ENCODE assay signal across 8 cellular contexts in genomic region chr12:123085730-123086487, GRCh38.
DNase-seq lines count a peak whose midpoint lies in the region; ATAC-seq and TF ChIP-seq lines count a peak whose summit lies in the region.

No MANE protein-coding gene starts in this region.

- H4K5ac ChIP-seq in H9 (ENCODE audit: insufficient read length, low read depth, low read length) = no peak overlapping the region

- H2BK120ac ChIP-seq in H9 (ENCODE audit: low read depth, low read length, poor library complexity, severe bottlenecking) = no peak overlapping the region

- DNase-seq in AG20443 (ENCODE audit: low spot score) (peak; percentile 34), SW480 (ENCODE audit: low spot score) (peak; percentile 77), kidney epithelial cell (ENCODE audit: low read depth) (peak; percentile 47), H9 (no peak), retina (no peak)

- CTCF ChIA-PET in HEK293 (lab: Yijun Ruan, JAX) = no interaction called here

- H3K23ac ChIP-seq in H9 (ENCODE audit: insufficient read length, low read depth, low read length) = no peak overlapping the region

- H3K23me2 ChIP-seq in H9 (ENCODE audit: insufficient read length, low read depth, low read length, poor library complexity, severe bottlenecking) = no peaks in the 10 kb centered on the region

- H3K4me2 ChIP-seq in H9 (ENCODE audit: insufficient read depth, insufficient read length, low read length) = no peak overlapping the region

- H3K36me3 ChIP-seq in HEK293 (ENCODE audit: control insufficient read depth in 2 of 2, insufficient read depth in 1 of 2, low read length in 2 of 2) (no peaks in the 10 kb centered on the region), kidney epithelial cell (ENCODE audit: control insufficient read depth, insufficient read depth, low read length) (no peaks in the 10 kb centered on the region)

- H2AFZ ChIP-seq in H9 (ENCODE audit: low read length) = no peak overlapping the region

- no peaks in the 10 kb centered on the region for H3K9me3 Mint-ChIP-seq in H9

- H2BK15ac ChIP-seq in H9 (ENCODE audit: low read depth, low read length) = no peak overlapping the region

- H3K27ac ChIP-seq in HEK293 (ENCODE audit: extremely low read depth, low read depth, low read length) (no peak overlapping the region), H9 (ENCODE audit: insufficient read length, low read depth, low read length) (no peak overlapping the region)

- no peaks in the 10 kb centered on the region for H3K36me3 Mint-ChIP-seq in H9 (ENCODE audit: insufficient read depth in 1 of 3, low read depth in 3 of 3)

- H3K27me3 Mint-ChIP-seq in H9 (ENCODE audit: low read depth) = peaks cover 4% of the 10 kb centered on the region; the same call in 1 of the 2 replicates

- no peak overlapping the region for H3K4me3 Mint-ChIP-seq in H9

- H4K20me1 ChIP-seq in H9 (ENCODE audit: control insufficient read depth, insufficient read depth, insufficient read length) = no peaks in the 10 kb centered on the region

- no peaks in the 10 kb centered on the region for H3K27me3 ChIP-seq in kidney epithelial cell (ENCODE audit: control insufficient read depth, insufficient read depth, low read length)
- no peaks in the 10 kb centered on the region for H3K27me3 ChIP-seq in H9 (ENCODE audit: insufficient read depth, low read length)

- 0 out of 7 replicates have a peak overlapping the region, but pooled peaks of 1 of the 3 experiments have one; percentile 1 for H3K27ac Mint-ChIP-seq in H9

- no peaks in the 10 kb centered on the region for H3K79me1 ChIP-seq in H9 (ENCODE audit: insufficient read depth, low read depth, low read length, poor library complexity, severe bottlenecking)

- no peak overlapping the region for H3K4me3 ChIP-seq in HEK293 (ENCODE audit: low read depth, low read length)
- no peak overlapping the region for H3K4me3 ChIP-seq in kidney epithelial cell (ENCODE audit: low read depth, low read length)

- no peak overlapping the region for H3K56ac ChIP-seq in H9 (ENCODE audit: insufficient read length, low read depth, low read length)

- no peak overlapping the region for H3K18ac ChIP-seq in H9 (ENCODE audit: insufficient read length, low read depth, low read length)

- no peak overlapping the region for H2AK5ac ChIP-seq in H9 (ENCODE audit: insufficient read length, low read length)

- H2BK12ac ChIP-seq in H9 (ENCODE audit: insufficient read length, low read depth, low read length) = no peak overlapping the region

- H3T11ph ChIP-seq in H9 (ENCODE audit: low read length) = no peak overlapping the region

- ATAC-seq in GM21423 (IDR thresholded peaks at IDR 0.05; ENCODE audit: unreplicated experiment) (no peak), GM21381 (IDR thresholded peaks at IDR 0.05; ENCODE audit: unreplicated experiment) (no peak)

- TF ChIP-seq CTCF in HEK293 (tag by site-specific recombination; IDR thresholded peaks at IDR 0.05) (no peak), kidney epithelial cell (IDR thresholded peaks at IDR 0.05; ENCODE audit: insufficient read depth, low read length, poor library complexity, severe bottlenecking) (peak; percentile 10), H9 (conservative IDR thresholded peaks at IDR 0.05) (no peak)

- H2BK20ac ChIP-seq in H9 (ENCODE audit: low read depth, low read length, poor library complexity, severe bottlenecking) = no peak overlapping the region

- H3K4ac ChIP-seq in H9 (ENCODE audit: low read depth, low read length) = no peak overlapping the region

- POLR2A ChIA-PET in HEK293 (lab: Yijun Ruan, JAX) = no interaction called here

- no peak overlapping the region for H3K14ac ChIP-seq in H9 (ENCODE audit: insufficient read depth, low read length)

- H2BK5ac ChIP-seq in H9 (ENCODE audit: insufficient read length, low read length) = no peak overlapping the region

- H3K9me3 ChIP-seq in HEK293 (ENCODE audit: control insufficient read depth, insufficient read depth, low read depth, low read length) (no peaks in the 10 kb centered on the region), H9 (ENCODE audit: control insufficient read depth, low read depth, low read length) (no peaks in the 10 kb centered on the region)

- no peaks in the 10 kb centered on the region for H3K4me1 ChIP-seq in HEK293 (ENCODE audit: control insufficient read depth, insufficient read depth, low read length)
- no peaks in the 10 kb centered on the region for H3K4me1 ChIP-seq in H9 (ENCODE audit: insufficient read depth, low read length)

- no peak overlapping the region for H4K8ac ChIP-seq in H9 (replicated peaks; ENCODE audit: insufficient read length, low read depth, low read length)

- no CpG with 5 or more reads among the region's 10 CpGs for WGBS in H9 (ENCODE audit: extremely low coverage, insufficient read length, low lambda C conversion rate)

- H4K91ac ChIP-seq in H9 (ENCODE audit: insufficient read length, low read depth, low read length) = no peak overlapping the region

- H3K4me1 Mint-ChIP-seq in H9 = peaks cover 0 to 6% of the 10 kb centered on the region in 2 experiments; a peak in 2 of 4 replicates

- no peak overlapping the region for H3K9ac ChIP-seq in H9 (ENCODE audit: extremely low read depth, insufficient read length, low read length)

- H3K79me2 ChIP-seq in H9 (ENCODE audit: insufficient read depth, low read length) = no peaks in the 10 kb centered on the region

TF ChIP-seq in HEK293, 187 proteins besides CTCF, POLR2A, EP300 and RAD21:
- TF ChIP-seq ZNF174 (tag by site-specific recombination; IDR thresholded peaks at IDR 0.05) (no peak), ZBTB48 (tag by site-specific recombination; IDR thresholded peaks at IDR 0.05) (peak; percentile 58), IKZF3 (tag by site-specific recombination; IDR thresholded peaks at IDR 0.05) (peak; percentile 68; the same call in 1 of the 2 replicates), ZNF335 (tag by site-specific recombination; conservative IDR thresholded peaks at IDR 0.05) (0 out of 2 replicates have a peak, but pooled peaks have one; percentile 8), ZNF248 (tag by site-specific recombination; IDR thresholded peaks at IDR 0.05) (no peak), ZIC2 (tag by site-specific recombination; IDR thresholded peaks at IDR 0.05) (peak; percentile 24; the same call in 1 of the 2 replicates), ZNF600 (tag by site-specific recombination; IDR thresholded peaks at IDR 0.05) (peak; percentile 96)

Comparison
In these comparisons a context has a peak if more than half of its experiments do, and no peak if none do; other contexts are left out.
1. DNase-seq: peak in AG20443 (single experiment), SW480 (single experiment) and kidney epithelial cell (single experiment); none in H9 (single experiment) and retina (single experiment).